Comparison of ENCODE assay signal across 8 cellular contexts in genomic region chrX:33434256-33435092, GRCh38.
DNase-seq lines count a peak whose midpoint lies in the region; TF ChIP-seq lines count a peak whose summit lies in the region.

No MANE protein-coding gene starts in this region.

- intact Hi-C loops in posterior vena cava (cut with DNase I), result no loop called here

- CTCF ChIA-PET in HEK293T (lab: Yijun Ruan, JAX), result interaction anchor here (0.6 to 1.4 kb wide), 6 partner anchors 11 to 906 kb away, joined by 3 to 7 read pairs (median 4); no protein-coding TSS in a partner anchor

- POLR2A ChIA-PET in HEK293T (lab: Yijun Ruan, JAX), result no interaction called here

- DNase-seq in GM04504 (ENCODE audit: low read depth) (peak; percentile 8), HEK293T (ENCODE audit: extremely low spot score) (peak; percentile 46), NCI-H510A (lab: John Stamatoyannopoulos, UW) (peak; percentile 14), fibroblast of pulmonary artery (ENCODE audit: low read depth) (peak; percentile 51), nucleus accumbens (lab: John Stamatoyannopoulos, UW) (peak in 43 of 56 donors; percentile 0 to 73 (median 13)), DMS79 (lab: John Stamatoyannopoulos, UW) (no peak), posterior vena cava (ENCODE audit: low spot score) (no peak)
- DNase-seq in activated CD8-positive, alpha-beta memory T cell treated with anti-CD3 and anti-CD28 coated beads, Interleukin-2, amount 50 U/mL, for 48 hours, result peak; percentile 61

- H3K4me3 ChIP-seq in fibroblast of pulmonary artery (replicated peaks; ENCODE audit: low read depth, low read length), result no peak overlapping the region

- peak; percentile 65 for TF ChIP-seq CTCF in fibroblast of pulmonary artery (IDR thresholded peaks at IDR 0.05; ENCODE audit: low read length, missing control alignments)

TF ChIP-seq in HEK293T, 16 proteins besides CTCF, POLR2A, EP300 and RAD21:
- TF ChIP-seq ARNT (IDR thresholded peaks at IDR 0.05) (no peak), NFRKB (IDR thresholded peaks at IDR 0.05) (no peak), TARDBP (IDR thresholded peaks at IDR 0.05) (no peak), L3MBTL2 (conservative IDR thresholded peaks at IDR 0.05) (no peak), SUZ12 (IDR thresholded peaks at IDR 0.05) (no peak), ELF4 (IDR thresholded peaks at IDR 0.05) (no peak), FOXK2 (IDR thresholded peaks at IDR 0.05) (no peak), CTBP1 (IDR thresholded peaks at IDR 0.05; ENCODE audit: borderline replicate concordance) (no peak), FOXM1 (IDR thresholded peaks at IDR 0.05; ENCODE audit: borderline replicate concordance) (no peak)

Comparison
In these comparisons a context has a peak if more than half of its experiments do, and no peak if none do; other contexts are left out.
1. DNase-seq: peak in GM04504 (single experiment), HEK293T (single experiment), NCI-H510A (single experiment), activated CD8-positive, alpha-beta memory T cell treated with anti-CD3 and anti-CD28 coated beads, Interleukin-2, amount 50 U/mL, for 48 hours (single experiment), fibroblast of pulmonary artery (single experiment) and nucleus accumbens (43 of 56); none in DMS79 (single experiment) and posterior vena cava (single experiment).